ENCODE assay signal across 12 cellular contexts in genomic region chr16:75733305-75734141, GRCh38. TPM values are rescaled to one million over a fixed set of nuclear protein-coding genes. Genes with fewer than 3 reads are reported as not detected.
A peak's percentile ranks its signal among the peaks of the same experiment; 100 is the strongest.
DNase-seq lines count a peak whose midpoint lies in the region; ATAC-seq and TF ChIP-seq lines count a peak whose summit lies in the region.
"Had no signal": no experiment of that assay in that cellular context is flagged by ENCODE, and none has a peak within 500 bp of the region (broad histone marks: within the 10 kb centered on the region; RNA-seq: fewer than 3 reads in every experiment).

No MANE protein-coding gene starts in this region.

- H3K27me3 ChIP-seq in fibroblast of lung (ENCODE audit: control insufficient read depth, insufficient read depth, low read length), result no peaks in the 10 kb centered on the region
- no peaks in the 10 kb centered on the region for H3K27me3 ChIP-seq in prostate gland (replicated peaks; ENCODE audit: insufficient read depth)
- H3K27me3 ChIP-seq: cardiac muscle cell had no signal

- ATAC-seq in HG03565 (IDR thresholded peaks at IDR 0.05; ENCODE audit: unreplicated experiment) (no peak), HG02642 (IDR thresholded peaks at IDR 0.05; ENCODE audit: poor library complexity, unreplicated experiment) (no peak), GM18867 (IDR thresholded peaks at IDR 0.05; ENCODE audit: unreplicated experiment) (no peak)

- H3K4me1 ChIP-seq in fibroblast of lung (ENCODE audit: control insufficient read depth, extremely low read depth, insufficient read depth, low read length) (peaks cover 6% of the 10 kb centered on the region), prostate gland (replicated peaks) (no peaks in the 10 kb centered on the region)

- H3K4me2 ChIP-seq in fibroblast of lung (ENCODE audit: extremely low read depth, insufficient read depth, low read length), result peak overlapping the region; percentile 74

- H3K36me3 ChIP-seq in fibroblast of lung (ENCODE audit: control insufficient read depth, insufficient read depth, low read length) (no peaks in the 10 kb centered on the region), prostate gland (no peaks in the 10 kb centered on the region)
- H3K36me3 ChIP-seq: cardiac muscle cell had no signal

- TF ChIP-seq CTCF in C4-2B (conservative IDR thresholded peaks at IDR 0.05) (no peak), fibroblast of lung (conservative IDR thresholded peaks at IDR 0.05 in 1 of 2, IDR thresholded peaks at IDR 0.05 in 1 of 2; ENCODE audit: low read depth in 1 of 2, low read length in 2 of 2) (no peak), prostate gland (IDR thresholded peaks at IDR 0.05) (no peak)

- H3K27ac ChIP-seq in C4-2B, result peak overlapping the region; percentile 51; the same call in 1 of the 2 replicates
- no peak overlapping the region for H3K27ac ChIP-seq in fibroblast of lung (ENCODE audit: insufficient read depth, low read length)
- peak overlapping the region; percentile 30 to 45 for H3K27ac ChIP-seq in prostate gland
- H3K27ac ChIP-seq: cardiac muscle cell, VCaP had no signal

- H4K20me1 ChIP-seq in fibroblast of lung (ENCODE audit: control insufficient read depth, extremely low read depth, insufficient read depth, low read length), result no peaks in the 10 kb centered on the region

- H2AFZ ChIP-seq in fibroblast of lung (ENCODE audit: low read length), result no peak overlapping the region

- in situ Hi-C loops in ACHN (cut with HindIII; ENCODE audit: low pct_ligation_motif_present, low pct_unique_long_range_greater_than_20kb, low sequenced_read_pairs), result no loop called here

- H3K79me2 ChIP-seq in fibroblast of lung (ENCODE audit: control insufficient read depth, insufficient read depth, low read length), result no peaks in the 10 kb centered on the region

- intact Hi-C loops in prostate gland (cut with DNase I), result no loop called here

- peak; percentile 31 for DNase-seq in NCI-H226
- peak; percentile 92 to 98 for DNase-seq in fibroblast of lung (ENCODE audit: low read depth in 2 of 2)
- DNase-seq in prostate gland (ENCODE audit: low spot score), result peak; percentile 35
- DNase-seq in ACHN, result no peak
- DNase-seq: NCI-H1436 treated with DMSO at 0.1 percent for 48 hours had no signal

- H3K9me3 ChIP-seq in fibroblast of lung (ENCODE audit: control insufficient read depth, insufficient read depth, low read depth, low read length) (no peaks in the 10 kb centered on the region), prostate gland (no peaks in the 10 kb centered on the region)

- no peak for TF ChIP-seq POLR2A in prostate gland (IDR thresholded peaks at IDR 0.05)

- WGBS in prostate gland, result 12% methylated on average over 6 of the region's 6 CpGs

- H3K9ac ChIP-seq in fibroblast of lung (ENCODE audit: insufficient read depth, low read length), result no peak overlapping the region

- H3K4me3 ChIP-seq in fibroblast of lung (replicated peaks in 1 of 4; ENCODE audit: control extremely low read depth in 1 of 4, insufficient read depth in 1 of 4, low read depth in 3 of 4, low read length in 4 of 4) (peak overlapping the region in 1 of 4 experiments; percentile 3), prostate gland (no peak overlapping the region)
- H3K4me3 ChIP-seq: cardiac muscle cell had no signal

RNA-seq across cellular contexts. Expression of gene CPHXL, which starts 7.2 kb away (rescaled TPM):
- total RNA-seq in fibroblast of lung (not detected in 2 replicates), prostate gland (not detected)
- not detected in 2 replicates for polyA plus RNA-seq in fibroblast of lung
- polyA plus RNA-seq in fibroblast of lung (2012), result not detected in 2 replicates
- polyA minus RNA-seq in fibroblast of lung (ENCODE audit: low replicate concordance), result not detected in 2 replicates
- total RNA-seq: cardiac muscle cell, lung microvascular endothelial cell had no signal
- polyA plus RNA-seq: cardiac muscle cell had no signal

RNA-seq across cellular contexts. Expression of gene DUXB, which starts 32.3 kb away (rescaled TPM):
- total RNA-seq in fibroblast of lung (not detected in 2 replicates), prostate gland (not detected)
- not detected in 2 replicates for polyA plus RNA-seq in fibroblast of lung
- not detected in 2 replicates for polyA plus RNA-seq in fibroblast of lung (2012)
- polyA minus RNA-seq in fibroblast of lung (ENCODE audit: low replicate concordance), result not detected in 2 replicates
- total RNA-seq: cardiac muscle cell, lung microvascular endothelial cell had no signal
- polyA plus RNA-seq: cardiac muscle cell had no signal

RNA-seq across cellular contexts. Expression of gene CPHXL2, which starts 56.7 kb away (rescaled TPM):
- not detected in 2 replicates for total RNA-seq in fibroblast of lung
- polyA plus RNA-seq in fibroblast of lung, result not detected in 2 replicates
- not detected in 2 replicates for polyA plus RNA-seq in fibroblast of lung (2012)
- not detected in 2 replicates for polyA minus RNA-seq in fibroblast of lung (ENCODE audit: low replicate concordance)
- total RNA-seq in prostate gland, result not detected
- total RNA-seq: cardiac muscle cell, lung microvascular endothelial cell had no signal
- polyA plus RNA-seq: cardiac muscle cell had no signal
